In genomic region chr19:2903326-2903725, GRCh38 we compare ENCODE assay signal across 4 cellular contexts. TPM values are rescaled to one million over a fixed set of nuclear protein-coding genes. Genes with fewer than 3 reads are reported as not detected.
"Had no signal": no experiment of that assay in that cellular context is flagged by ENCODE, and none has a peak within 500 bp of the region (broad histone marks: within the 10 kb centered on the region; RNA-seq: fewer than 3 reads in every experiment).

No MANE protein-coding gene starts in this region.

RNA-seq across cellular contexts. Expression of gene ZNF556, which starts 36.2 kb away (rescaled TPM):
- total RNA-seq: GM23338, H1, H9 had no signal
- polyA plus RNA-seq: GM23338, H1, IgD-negative memory B cell had no signal
